In genomic region chr1:9257851-9258250, GRCh38 we compare ENCODE assay signal across 24 cellular contexts.
"Had no signal": no experiment of that assay in that cellular context is flagged by ENCODE, and none has a peak within 500 bp of the region (broad histone marks: within the 10 kb centered on the region; RNA-seq: fewer than 3 reads in every experiment).

No MANE protein-coding gene starts in this region.

- H3K4me1 ChIP-seq: foreskin keratinocyte, upper lobe of left lung had no signal

- DNase-seq: activated B cell treated with CpG ODN at 0.5 μM for 24 hours; activated CD4-positive, alpha-beta T cell treated with anti-CD3 and anti-CD28 coated beads for 4 hours; activated CD8-positive, alpha-beta T cell treated with anti-CD3 and anti-CD28 coated beads for 36 hours; activated naive CD4-positive, alpha-beta T cell treated with anti-CD3 and anti-CD28 coated beads for 36 hours; activated naive CD8-positive, alpha-beta T cell treated with anti-CD3 and anti-CD28 coated beads, Interleukin-2, amount 50 U/mL, for 24 hours; activated T-cell treated with anti-CD3 and anti-CD28 coated beads, Interleukin-2, amount 50 U/mL, for 1 hour; anterior cingulate cortex; brain microvascular endothelial cell; central memory CD4-positive, alpha-beta T cell; endodermal cell; foreskin keratinocyte; glutamatergic neuron; hippocampal formation; left ventricle myocardium inferior; stimulated activated CD4-positive, alpha-beta T cell treated with anti-CD3 and anti-CD28 coated beads, Interleukin-4, amount 100 ng/mL, for 1 hour; T-cell; testis had no signal

- H3K27ac Mint-ChIP-seq: activated B cell treated with CpG ODN at 0.5 μM for 24 hours; activated CD8-positive, alpha-beta T cell treated with anti-CD3 and anti-CD28 coated beads for 36 hours; activated naive CD4-positive, alpha-beta T cell treated with anti-CD3 and anti-CD28 coated beads for 36 hours; activated naive CD8-positive, alpha-beta T cell treated with anti-CD3 and anti-CD28 coated beads, Interleukin-2, amount 50 U/mL, for 24 hours; endodermal cell; memory B cell; progenitor cell of endocrine pancreas; stimulated activated effector memory CD8-positive, alpha-beta T cell treated with anti-CD3 and anti-CD28 coated beads, Interleukin-12 subunit alpha, Interleukin-12 subunit beta, amount 100 ng/mL, for 72 hours had no signal

- H3K27ac ChIP-seq: brain microvascular endothelial cell, foreskin keratinocyte, left ventricle myocardium inferior, testis, upper lobe of left lung had no signal

- ATAC-seq: activated CD8-positive, alpha-beta T cell treated with anti-CD3 and anti-CD28 coated beads for 36 hours; activated naive CD8-positive, alpha-beta T cell treated with anti-CD3 and anti-CD28 coated beads, Interleukin-2, amount 50 U/mL, for 24 hours; foreskin keratinocyte; right cardiac atrium; stimulated activated effector memory CD8-positive, alpha-beta T cell treated with anti-CD3 and anti-CD28 coated beads, Interleukin-12 subunit alpha, Interleukin-12 subunit beta, amount 100 ng/mL, for 72 hours; T-cell had no signal

- H3K4me3 ChIP-seq: left ventricle myocardium inferior, smooth muscle cell, testis, upper lobe of left lung had no signal

- H3K9me3 Mint-ChIP-seq: activated B cell treated with CpG ODN at 0.5 μM for 24 hours; memory B cell; stimulated activated effector memory CD8-positive, alpha-beta T cell treated with anti-CD3 and anti-CD28 coated beads, Interleukin-12 subunit alpha, Interleukin-12 subunit beta, amount 100 ng/mL, for 72 hours; T-cell had no signal

- H3K9me3 ChIP-seq: left ventricle myocardium inferior, testis, upper lobe of left lung had no signal

- H3K27me3 Mint-ChIP-seq: activated B cell treated with CpG ODN at 0.5 μM for 24 hours; activated CD8-positive, alpha-beta T cell treated with anti-CD3 and anti-CD28 coated beads for 36 hours; activated naive CD8-positive, alpha-beta T cell treated with anti-CD3 and anti-CD28 coated beads, Interleukin-2, amount 50 U/mL, for 24 hours; memory B cell; natural killer cell treated with Interleukin-12 subunit alpha and Interleukin-12 subunit beta and Interleukin-15 and Interleukin-18, amount 100 ng/mL, for 72 hours; progenitor cell of endocrine pancreas; T-cell had no signal

- H3K27me3 ChIP-seq: brain microvascular endothelial cell, foreskin keratinocyte, testis, upper lobe of left lung had no signal

- H3K36me3 Mint-ChIP-seq: stimulated activated effector memory CD8-positive, alpha-beta T cell treated with anti-CD3 and anti-CD28 coated beads, Interleukin-12 subunit alpha, Interleukin-12 subunit beta, amount 100 ng/mL, for 72 hours had no signal

- H3K4me3 Mint-ChIP-seq: activated B cell treated with CpG ODN at 0.5 μM for 24 hours; activated CD8-positive, alpha-beta T cell treated with anti-CD3 and anti-CD28 coated beads for 36 hours; activated naive CD4-positive, alpha-beta T cell treated with anti-CD3 and anti-CD28 coated beads for 36 hours; activated naive CD8-positive, alpha-beta T cell treated with anti-CD3 and anti-CD28 coated beads, Interleukin-2, amount 50 U/mL, for 24 hours; endodermal cell; memory B cell; natural killer cell treated with Interleukin-12 subunit alpha and Interleukin-12 subunit beta and Interleukin-15 and Interleukin-18, amount 100 ng/mL, for 72 hours; stimulated activated effector memory CD8-positive, alpha-beta T cell treated with anti-CD3 and anti-CD28 coated beads, Interleukin-12 subunit alpha, Interleukin-12 subunit beta, amount 100 ng/mL, for 72 hours; T-cell had no signal

- H3K36me3 ChIP-seq: brain microvascular endothelial cell had no signal
